ENCODE assay signal across 22 cellular contexts in the genomic region with DNA sequence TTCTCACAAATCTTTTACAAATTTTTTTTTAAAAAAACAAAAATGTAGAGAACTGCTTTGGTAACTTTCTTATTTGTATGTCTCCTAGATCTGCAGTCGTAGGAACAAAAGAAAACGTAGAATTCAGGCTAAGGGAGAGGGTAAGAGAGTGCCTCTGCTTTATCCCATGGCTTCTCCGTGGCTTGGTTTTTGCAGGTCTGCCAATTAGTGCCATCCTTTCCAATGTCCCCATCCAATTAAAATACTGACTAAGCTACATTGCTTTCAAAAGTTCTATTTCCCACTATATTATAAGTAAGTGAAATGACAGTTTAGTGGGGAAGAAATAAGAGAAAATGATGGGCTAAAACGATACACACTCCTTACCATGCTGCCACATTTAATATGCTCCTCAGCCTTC.
DNase-seq lines count a peak whose midpoint lies in the region; ATAC-seq, FAIRE-seq and TF ChIP-seq lines count a peak whose summit lies in the region.
"Had no signal": no experiment of that assay in that cellular context is flagged by ENCODE, and none has a peak within 500 bp of the region (broad histone marks: within the 10 kb centered on the region; RNA-seq: fewer than 3 reads in every experiment).

No MANE protein-coding gene starts in this region.

- H3K9me1 ChIP-seq in K562 (ENCODE audit: control insufficient read depth, insufficient read depth, low read length), result no peaks in the 10 kb centered on the region

- ATAC-seq in K562 (peak; percentile 50), left colon (peak; percentile 2)
- ATAC-seq: CD8-positive, alpha-beta T cell; GM23338 had no signal

- no peak overlapping the region for H3K4me2 ChIP-seq in K562 (ENCODE audit: insufficient read depth, low read length)
- H3K4me2 ChIP-seq: BLaER1, GM23338 had no signal

- WGBS in K562 (ENCODE audit: insufficient coverage, low coverage, missing lambda C conversion rate), result 73% methylated on average over 4 of the region's 4 CpGs
- WGBS in tibial nerve, 2 donors, result 87 to 92% methylated on average over 4 of the region's 4 CpGs

- H3K27me3 ChIP-seq in Caco-2 (replicated peaks; ENCODE audit: control insufficient read depth, insufficient read depth, low read length) (no peaks in the 10 kb centered on the region), K562 (ENCODE audit: control insufficient read depth in 2 of 2, insufficient read depth in 2 of 2, low read length in 2 of 2) (no peaks in the 10 kb centered on the region), tibial nerve (no peaks in the 10 kb centered on the region)
- H3K27me3 ChIP-seq: BLaER1 had no signal

- FAIRE-seq in K562 (lab: Jason Lieb, UNC), result no peak
- FAIRE-seq: GM12891, GM18507 had no signal

- H3K36me3 ChIP-seq in Caco-2 (ENCODE audit: control insufficient read depth, insufficient read depth, low read length) (no peaks in the 10 kb centered on the region), K562 (ENCODE audit: control insufficient read depth, insufficient read depth, low read length) (no peaks in the 10 kb centered on the region), tibial nerve (peaks cover 0 to 7% (median 0%) of the 10 kb centered on the region in 3 donors)
- H3K36me3 ChIP-seq: BLaER1, HAP-1 had no signal

- H3K4me3 ChIP-seq in Caco-2 (ENCODE audit: low read depth, low read length), result no peak overlapping the region
- no peak overlapping the region for H3K4me3 ChIP-seq in K562
- no peak overlapping the region for H3K4me3 ChIP-seq in tibial nerve
- H3K4me3 ChIP-seq: BLaER1, GM23338, HAP-1 had no signal

- CTCF ChIA-PET in Caco-2 (lab: Charles Lee), result interaction anchor here (1.1 kb wide), 1 partner anchor 353 kb away, joined by 3 read pairs; no protein-coding TSS in a partner anchor
- CTCF ChIA-PET in K562 (lab: Yijun Ruan, JAX; ENCODE audit: low intra/inter-chr PET ratio), result no interaction called here

- H3K4me3 Mint-ChIP-seq in Caco-2 (ENCODE audit: unreplicated experiment), result no peak overlapping the region
- no peak overlapping the region for H3K4me3 Mint-ChIP-seq in nephron progenitor cell
- H3K4me3 Mint-ChIP-seq: B cell; CD4-positive, CD25-positive, alpha-beta regulatory T cell; CD8-positive, alpha-beta T cell; GM23338; HFFc6 had no signal

- TF ChIP-seq POLR2A in K562 (conservative IDR thresholded peaks at IDR 0.05) (no peak), tibial nerve (IDR thresholded peaks at IDR 0.05) (no peak)

- H3K27me3 Mint-ChIP-seq in Caco-2 (ENCODE audit: insufficient read depth, unreplicated experiment) (no peaks in the 10 kb centered on the region), nephron progenitor cell (ENCODE audit: low read depth, poor library complexity) (no peaks in the 10 kb centered on the region)
- H3K27me3 Mint-ChIP-seq: B cell; CD4-positive, CD25-positive, alpha-beta regulatory T cell had no signal

- H3K4me1 Mint-ChIP-seq in Caco-2 (ENCODE audit: low read depth, unreplicated experiment) (peaks cover 9% of the 10 kb centered on the region), nephron progenitor cell (peaks cover 5% of the 10 kb centered on the region)
- H3K4me1 Mint-ChIP-seq: B cell; CD4-positive, CD25-positive, alpha-beta regulatory T cell had no signal

- TF ChIP-seq CTCF in Caco-2 (IDR thresholded peaks at IDR 0.05; ENCODE audit: insufficient read depth in 1 of 2, low read depth in 1 of 2, low read length in 1 of 2, severe bottlenecking in 1 of 2, unreplicated experiment in 1 of 2) (no peak), K562 (IDR thresholded peaks at IDR 0.05 in 2 of 3, conservative IDR thresholded peaks at IDR 0.05 in 1 of 3; ENCODE audit: insufficient read depth in 2 of 3, low read depth in 1 of 3, low read length in 3 of 3) (no peak), nephron progenitor cell (IDR thresholded peaks at IDR 0.05) (no peak), tibial nerve (IDR thresholded peaks at IDR 0.05) (no peak)

- DNase-seq in Caco-2 (no peak), K562 (ENCODE audit: extremely low read depth in 1 of 4, low spot score in 3 of 4) (no peak), left colon (no peak), nephron progenitor cell (no peak), tibial nerve (ENCODE audit: low spot score in 2 of 2) (no peak), epidermal melanocyte (ENCODE audit: insufficient read length, low spot score) (no peak), middle frontal gyrus (ENCODE audit: extremely low spot score, low spot score) (no peak)
- DNase-seq in activated naive CD4-positive, alpha-beta T cell (lab: John Stamatoyannopoulos, UW), result no peak
- DNase-seq: CD4-positive, CD25-positive, alpha-beta regulatory T cell; CD8-positive, alpha-beta T cell; DMS53; DMS79 treated with DMSO at 0.1 percent for 48 hours; GF-D8; HFFc6 had no signal

- TF ChIP-seq EP300 in K562 (IDR thresholded peaks at IDR 0.05; ENCODE audit: low read length), result no peak
- no peak for TF ChIP-seq EP300 in tibial nerve (IDR thresholded peaks at IDR 0.05)

- in situ Hi-C loops in K562 (cut with MboI), result no loop called here

- H3K9me3 Mint-ChIP-seq in Caco-2 (ENCODE audit: unreplicated experiment) (no peaks in the 10 kb centered on the region), nephron progenitor cell (peaks cover 8% of the 10 kb centered on the region)
- H3K9me3 Mint-ChIP-seq: CD8-positive, alpha-beta T cell; HFFc6 had no signal

- no TSS peak for BruUV-seq in Caco-2 (replicated peaks; lab: Mats Ljungman, UMichigan)
- BruUV-seq in K562 (replicated peaks; lab: Mats Ljungman, UMichigan), result no TSS peak

- TF ChIP-seq RAD21 in K562 (CRISPR knock-in tag; conservative IDR thresholded peaks at IDR 0.05 in 1 of 2, IDR thresholded peaks at IDR 0.05 in 1 of 2), result no peak

- H3K9me3 ChIP-seq in Caco-2 (no peaks in the 10 kb centered on the region), K562 (replicated peaks; ENCODE audit: control insufficient read depth, insufficient read depth, low read depth, low read length) (no peaks in the 10 kb centered on the region; the same call in 1 of the 2 replicates), tibial nerve (peaks cover 0 to 2% (median 0%) of the 10 kb centered on the region in 4 donors)
- H3K9me3 ChIP-seq: BLaER1, HAP-1 had no signal

- POLR2A ChIA-PET in Caco-2 (lab: Charles Lee), result no interaction called here
- POLR2A ChIA-PET in K562 (lab: Yijun Ruan, JAX), result no interaction called here

- H3K36me3 Mint-ChIP-seq in Caco-2 (ENCODE audit: insufficient read depth, unreplicated experiment) (no peaks in the 10 kb centered on the region), nephron progenitor cell (ENCODE audit: low read depth) (peaks cover 5% of the 10 kb centered on the region)
- H3K36me3 Mint-ChIP-seq: CD4-positive, CD25-positive, alpha-beta regulatory T cell; CD8-positive, alpha-beta T cell had no signal

- H3K27ac Mint-ChIP-seq in Caco-2 (ENCODE audit: unreplicated experiment), result peak overlapping the region; percentile 18
- H3K27ac Mint-ChIP-seq in nephron progenitor cell, result peak overlapping the region; percentile 1
- H3K27ac Mint-ChIP-seq: B cell; CD4-positive, CD25-positive, alpha-beta regulatory T cell; CD8-positive, alpha-beta T cell; GM23338; HFFc6 had no signal

- H3K27ac ChIP-seq in K562 (ENCODE audit: extremely low read depth, low read depth, low read length), result no peak overlapping the region
- no peak overlapping the region for H3K27ac ChIP-seq in tibial nerve
- H3K27ac ChIP-seq: 22Rv1, BLaER1, C4-2B had no signal

- peak overlapping the region; percentile 72 for H2AFZ ChIP-seq in K562 (ENCODE audit: low read depth, low read length)
- H2AFZ ChIP-seq: GM23338 had no signal

- H3K9ac ChIP-seq in K562 (ENCODE audit: insufficient read depth in 1 of 2, low read depth in 2 of 2, low read length in 2 of 2), result no peak overlapping the region
- H3K9ac ChIP-seq: BLaER1 had no signal

- no peaks in the 10 kb centered on the region for H3K79me2 ChIP-seq in K562 (ENCODE audit: control insufficient read depth, insufficient read depth, low read length)

- H4K20me1 ChIP-seq in K562 (replicated peaks; ENCODE audit: control insufficient read depth, insufficient read depth, low read length), result no peaks in the 10 kb centered on the region
- H4K20me1 ChIP-seq: BLaER1 had no signal

- H3K4me1 ChIP-seq in Caco-2 (peaks cover 17% of the 10 kb centered on the region), K562 (replicated peaks in 1 of 2; ENCODE audit: control insufficient read depth in 2 of 2, insufficient read depth in 2 of 2, low read length in 2 of 2) (peaks cover 0 to 5% of the 10 kb centered on the region in 2 experiments; a peak in 1 of 5 replicates), tibial nerve (no peaks in the 10 kb centered on the region)
- H3K4me1 ChIP-seq: BLaER1 had no signal

- intact Hi-C loops in Caco-2 (cut with micrococcal nuclease; ENCODE audit: unreplicated experiment) (loop anchor here (5.0 kb wide), 1 partner anchor 115 kb away; no protein-coding TSS in a partner anchor), K562 (cut with micrococcal nuclease) (no loop called here), left colon (cut with DNase I, micrococcal nuclease) (no loop called here)

TF ChIP-seq in K562, 482 proteins besides CTCF, POLR2A, EP300 and RAD21 (continues in another document):
- TF ChIP-seq SLC30A9 (CRISPR knock-in tag; IDR thresholded peaks at IDR 0.05), result no peak
- TF ChIP-seq, protein P1, sequence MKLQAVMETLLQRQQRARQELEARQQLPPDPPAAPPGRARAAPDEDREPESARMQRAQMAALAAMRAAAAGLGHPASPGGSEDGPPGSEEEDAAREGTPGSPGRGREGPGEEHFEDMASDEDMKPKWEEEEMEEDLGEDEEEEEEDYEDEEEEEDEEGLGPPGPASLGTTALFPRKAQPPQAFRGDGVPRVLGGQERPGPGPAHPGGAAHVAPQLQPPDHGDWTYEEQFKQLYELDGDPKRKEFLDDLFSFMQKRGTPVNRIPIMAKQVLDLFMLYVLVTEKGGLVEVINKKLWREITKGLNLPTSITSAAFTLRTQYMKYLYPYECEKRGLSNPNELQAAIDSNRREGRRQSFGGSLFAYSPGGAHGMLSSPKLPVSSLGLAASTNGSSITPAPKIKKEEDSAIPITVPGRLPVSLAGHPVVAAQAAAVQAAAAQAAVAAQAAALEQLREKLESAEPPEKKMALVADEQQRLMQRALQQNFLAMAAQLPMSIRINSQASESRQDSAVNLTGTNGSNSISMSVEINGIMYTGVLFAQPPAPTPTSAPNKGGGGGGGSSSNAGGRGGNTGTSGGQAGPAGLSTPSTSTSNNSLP (IDR thresholded peaks at IDR 0.05; ENCODE audit: borderline replicate concordance, low read depth, low read length), result no peak
- TF ChIP-seq KAT2B (IDR thresholded peaks at IDR 0.05; ENCODE audit: low read depth, low read length), result no peak
- no peak for TF ChIP-seq MCM5 (IDR thresholded peaks at IDR 0.05; ENCODE audit: low read depth)
- TF ChIP-seq, protein P2, sequence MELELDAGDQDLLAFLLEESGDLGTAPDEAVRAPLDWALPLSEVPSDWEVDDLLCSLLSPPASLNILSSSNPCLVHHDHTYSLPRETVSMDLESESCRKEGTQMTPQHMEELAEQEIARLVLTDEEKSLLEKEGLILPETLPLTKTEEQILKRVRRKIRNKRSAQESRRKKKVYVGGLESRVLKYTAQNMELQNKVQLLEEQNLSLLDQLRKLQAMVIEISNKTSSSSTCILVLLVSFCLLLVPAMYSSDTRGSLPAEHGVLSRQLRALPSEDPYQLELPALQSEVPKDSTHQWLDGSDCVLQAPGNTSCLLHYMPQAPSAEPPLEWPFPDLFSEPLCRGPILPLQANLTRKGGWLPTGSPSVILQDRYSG (tag; conservative IDR thresholded peaks at IDR 0.05; ENCODE audit: low read depth), result no peak
- no peak for TF ChIP-seq SMARCC2 (IDR thresholded peaks at IDR 0.05; ENCODE audit: low read depth)
- no peak for TF ChIP-seq ARNT (IDR thresholded peaks at IDR 0.05)
